In the genomic region with DNA sequence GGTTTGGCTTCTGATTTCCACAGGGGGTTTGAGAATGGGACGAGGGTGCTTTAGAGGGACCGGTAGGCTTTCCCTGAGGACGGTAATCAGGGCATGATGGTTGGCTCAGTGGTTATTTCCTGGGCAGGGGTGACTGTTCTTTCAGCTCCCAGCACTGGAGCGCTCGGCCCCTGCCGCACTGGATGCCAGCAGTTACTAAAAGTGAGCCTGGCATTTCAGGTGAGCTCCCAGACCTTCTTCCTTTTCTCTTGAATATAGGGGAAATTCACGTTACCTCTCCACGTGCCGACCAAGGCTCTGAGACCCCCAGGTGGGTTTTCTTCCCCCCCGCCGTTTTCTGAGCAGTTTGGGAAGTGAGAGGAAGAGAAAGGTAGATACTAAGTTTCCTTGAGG, we compare ENCODE assay signal across 8 cellular contexts. TPM values are rescaled to one million over a fixed set of nuclear protein-coding genes. Genes with fewer than 3 reads are reported as not detected.
A peak's percentile ranks its signal among the peaks of the same experiment; 100 is the strongest.
DNase-seq lines count a peak whose midpoint lies in the region; ATAC-seq and TF ChIP-seq lines count a peak whose summit lies in the region.

No MANE protein-coding gene starts in this region.

- no peaks in the 10 kb centered on the region; the same call in 1 of the 2 replicates for H3K27me3 Mint-ChIP-seq in WTC11 (ENCODE audit: low read depth)
- peaks cover 13% of the 10 kb centered on the region for H3K27me3 Mint-ChIP-seq in glutamatergic neuron (ENCODE audit: unreplicated experiment)

- peak overlapping the region; percentile 55 to 96 (median 87) for H3K4me3 ChIP-seq in skin epidermis

- peak overlapping the region in 20 of 21 experiments; percentile 79 to 99 (median 94) for H3K27ac ChIP-seq in skin epidermis

- H3K27ac Mint-ChIP-seq in WTC11 (peak overlapping the region; percentile 46), glutamatergic neuron (ENCODE audit: unreplicated experiment) (no peak overlapping the region)

- peak overlapping the region; percentile 75 for H3K4me3 Mint-ChIP-seq in WTC11
- H3K4me3 Mint-ChIP-seq in glutamatergic neuron (ENCODE audit: unreplicated experiment), result peak overlapping the region; percentile 79

- H3K36me3 Mint-ChIP-seq in WTC11 (no peaks in the 10 kb centered on the region), glutamatergic neuron (ENCODE audit: unreplicated experiment) (no peaks in the 10 kb centered on the region)

- CTCF ChIA-PET in WTC11 (lab: Charles Lee), result interaction anchor here (0.7 to 5.7 kb wide), 8 partner anchors 9 to 171 kb away, joined by 3 to 198 read pairs (median 4); partner anchors contain the start of gene DCAF1

- DNase-seq in WTC11 (ENCODE audit: low spot score), result no peak
- no peak for DNase-seq in glutamatergic neuron
- DNase-seq in NCI-H446 treated with DMSO at 0.1 percent for 48 hours (lab: John Stamatoyannopoulos, UW), result no peak
- no peak for DNase-seq in NCI-H524 treated with DMSO at 0.1 percent for 48 hours (lab: John Stamatoyannopoulos, UW)
- no peak for DNase-seq in NCI-H2171 (lab: John Stamatoyannopoulos, UW)

- ATAC-seq in GM21723 (IDR thresholded peaks at IDR 0.05; ENCODE audit: unreplicated experiment) (peak; percentile 3), WTC11 (peak; percentile 0; the same call in 1 of the 2 replicates), GM18519 (IDR thresholded peaks at IDR 0.05; ENCODE audit: low FRiP score, unreplicated experiment) (no peak)

- no peak for TF ChIP-seq CTCF in WTC11 (IDR thresholded peaks at IDR 0.05)
- no peak for TF ChIP-seq CTCF in glutamatergic neuron (IDR thresholded peaks at IDR 0.05; ENCODE audit: partially characterized antibody, unreplicated experiment)

- H3K9me3 Mint-ChIP-seq in WTC11 (no peaks in the 10 kb centered on the region), glutamatergic neuron (ENCODE audit: unreplicated experiment) (peaks cover 7% of the 10 kb centered on the region)

- H3K4me1 Mint-ChIP-seq in WTC11 (peaks cover 35% of the 10 kb centered on the region), glutamatergic neuron (ENCODE audit: low read depth, unreplicated experiment) (peaks cover 8% of the 10 kb centered on the region)

- POLR2A ChIA-PET in WTC11 (lab: Charles Lee), result interaction anchor here (0.8 kb wide), 1 partner anchor 10 kb away, joined by 6 read pairs; no protein-coding TSS in a partner anchor

TF ChIP-seq in WTC11, 78 proteins besides CTCF, POLR2A, EP300 and RAD21:
- TF ChIP-seq, protein P1, sequence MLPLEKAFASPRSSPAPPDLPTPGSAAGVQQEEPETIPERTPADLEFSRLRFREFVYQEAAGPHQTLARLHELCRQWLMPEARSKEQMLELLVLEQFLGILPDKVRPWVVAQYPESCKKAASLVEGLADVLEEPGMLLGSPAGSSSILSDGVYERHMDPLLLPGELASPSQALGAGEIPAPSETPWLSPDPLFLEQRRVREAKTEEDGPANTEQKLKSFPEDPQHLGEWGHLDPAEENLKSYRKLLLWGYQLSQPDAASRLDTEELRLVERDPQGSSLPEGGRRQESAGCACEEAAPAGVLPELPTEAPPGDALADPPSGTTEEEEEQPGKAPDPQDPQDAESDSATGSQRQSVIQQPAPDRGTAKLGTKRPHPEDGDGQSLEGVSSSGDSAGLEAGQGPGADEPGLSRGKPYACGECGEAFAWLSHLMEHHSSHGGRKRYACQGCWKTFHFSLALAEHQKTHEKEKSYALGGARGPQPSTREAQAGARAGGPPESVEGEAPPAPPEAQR (CRISPR knock-in tag; IDR thresholded peaks at IDR 0.05), result no peak
- no peak for TF ChIP-seq ATF2 (CRISPR knock-in tag; IDR thresholded peaks at IDR 0.05; ENCODE audit: borderline replicate concordance, low read depth)
- no peak for TF ChIP-seq SMAD3 (CRISPR knock-in tag; IDR thresholded peaks at IDR 0.05; ENCODE audit: borderline replicate concordance)
- TF ChIP-seq, protein P2, sequence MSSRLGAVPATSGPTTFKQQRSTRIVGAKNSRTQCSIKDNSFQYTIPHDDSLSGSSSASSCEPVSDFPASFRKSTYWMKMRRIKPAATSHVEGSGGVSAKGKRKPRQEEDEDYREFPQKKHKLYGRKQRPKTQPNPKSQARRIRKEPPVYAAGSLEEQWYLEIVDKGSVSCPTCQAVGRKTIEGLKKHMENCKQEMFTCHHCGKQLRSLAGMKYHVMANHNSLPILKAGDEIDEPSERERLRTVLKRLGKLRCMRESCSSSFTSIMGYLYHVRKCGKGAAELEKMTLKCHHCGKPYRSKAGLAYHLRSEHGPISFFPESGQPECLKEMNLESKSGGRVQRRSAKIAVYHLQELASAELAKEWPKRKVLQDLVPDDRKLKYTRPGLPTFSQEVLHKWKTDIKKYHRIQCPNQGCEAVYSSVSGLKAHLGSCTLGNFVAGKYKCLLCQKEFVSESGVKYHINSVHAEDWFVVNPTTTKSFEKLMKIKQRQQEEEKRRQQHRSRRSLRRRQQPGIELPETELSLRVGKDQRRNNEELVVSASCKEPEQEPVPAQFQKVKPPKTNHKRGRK (CRISPR knock-in tag; IDR thresholded peaks at IDR 0.05; ENCODE audit: borderline replicate concordance), result no peak
- no peak for TF ChIP-seq ATF3 (CRISPR knock-in tag; conservative IDR thresholded peaks at IDR 0.05)
- no peak for TF ChIP-seq TCF7 (CRISPR knock-in tag; IDR thresholded peaks at IDR 0.05; ENCODE audit: low read depth)
- no peak for TF ChIP-seq ESRRA (CRISPR knock-in tag; IDR thresholded peaks at IDR 0.05; ENCODE audit: borderline replicate concordance)

RNA-seq across cellular contexts. Expression of gene TEX264, which starts 1.0 kb away (rescaled TPM):
- 11.8 to 17.5 TPM (median 17.5 TPM) in 3 replicates for total RNA-seq in WTC11 (2021)
- 13.2 TPM for total RNA-seq in glutamatergic neuron (ENCODE audit: unreplicated experiment)

RNA-seq across cellular contexts. Expression of gene GRM2, which starts 34.8 kb away (rescaled TPM):
- total RNA-seq in WTC11 (2021) (2.8 to 4.1 TPM (median 3.7 TPM) in 3 replicates), glutamatergic neuron (ENCODE audit: unreplicated experiment) (134 TPM)

Comparison
In these comparisons a context has a peak if more than half of its experiments do, and no peak if none do; other contexts are left out.
1. RNA of gene GRM2, which starts 34.8 kb away (total RNA-seq): 134 TPM in glutamatergic neuron (single experiment); 2.8 to 4.1 TPM in WTC11; every median in the first group is over 10 times any median in the second.